In genomic region chr4:12697970-12698369, GRCh38 we compare ENCODE assay signal across 25 cellular contexts.
DNase-seq lines count a peak whose midpoint lies in the region; ATAC-seq and TF ChIP-seq lines count a peak whose summit lies in the region.
"Had no signal": no experiment of that assay in that cellular context is flagged by ENCODE, and none has a peak within 500 bp of the region (broad histone marks: within the 10 kb centered on the region; RNA-seq: fewer than 3 reads in every experiment).

No MANE protein-coding gene starts in this region.

- in situ Hi-C loops in GM13976 (cut with MboI; ENCODE audit: low sequenced_read_pairs, unreplicated experiment), result no loop called here

- TF ChIP-seq CTCF in GM13976 (IDR thresholded peaks at IDR 0.05; ENCODE audit: borderline replicate concordance, control extremely low read depth, extremely low read depth, insufficient read depth, missing control alignments), result no peak

- ATAC-seq in GM18907 (IDR thresholded peaks at IDR 0.05; ENCODE audit: unreplicated experiment) (peak; percentile 55), HG02763 (IDR thresholded peaks at IDR 0.05; ENCODE audit: unreplicated experiment) (peak; percentile 52), HG03432 (IDR thresholded peaks at IDR 0.05; ENCODE audit: unreplicated experiment) (peak; percentile 58)
- ATAC-seq: heart left ventricle, Panc1, pancreas had no signal

- peak; percentile 1 for DNase-seq in GM13976 (ENCODE audit: low spot score)
- no peak for DNase-seq in NCI-H1048 (lab: John Stamatoyannopoulos, UW)
- no peak for DNase-seq in NCI-H1694 (lab: John Stamatoyannopoulos, UW)
- DNase-seq in activated effector memory CD4-positive, alpha-beta T cell treated with Interleukin-2 at 50 U/mL for 16 hours, result no peak
- DNase-seq in medulla oblongata (ENCODE audit: extremely low spot score), result no peak
- DNase-seq: 8988T; activated CD4-positive, alpha-beta T cell treated with anti-CD3 and anti-CD28 coated beads, Interleukin-2, amount 10 ng/mL, durations not matched to agents 24 days and 14 days; activated gamma-delta T cell treated with Interleukin-2 at 50 U/mL for 16 hours; activated T-cell treated with anti-CD3 and anti-CD28 coated beads, Interleukin-2, amount 50 U/mL, for 1 hour; HCEC 1CT; heart left ventricle; Karpas-422; NCI-H146; NCI-H510A treated with DMSO at 0.1 percent for 48 hours; pancreas; retina; SHP77; small intestine; T-helper 9 cell; transverse colon; WERI-Rb-1 had no signal
